ENCODE assay signal across 24 cellular contexts in the genomic region with DNA sequence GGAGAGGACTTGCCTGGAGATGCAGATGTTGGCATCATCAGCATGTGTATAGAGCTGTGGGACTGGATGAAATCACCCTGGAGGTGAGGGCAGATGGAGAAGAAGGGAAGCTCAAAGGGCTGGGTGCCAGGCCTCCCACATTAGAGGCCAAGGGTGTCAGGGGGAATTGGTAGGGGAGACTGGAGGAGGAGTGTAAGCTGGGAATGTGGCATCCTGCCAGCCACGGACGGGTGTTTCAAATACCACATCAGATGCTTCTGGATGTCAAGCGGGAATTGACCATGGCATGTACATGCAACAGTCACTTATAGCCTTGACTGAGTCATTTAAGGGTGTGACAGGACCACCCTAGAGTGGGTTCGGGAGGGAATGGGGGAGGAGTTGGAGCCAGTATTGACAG. TPM values are rescaled to one million over a fixed set of nuclear protein-coding genes. Genes with fewer than 3 reads are reported as not detected.
"Had no signal": no experiment of that assay in that cellular context is flagged by ENCODE, and none has a peak within 500 bp of the region (broad histone marks: within the 10 kb centered on the region; RNA-seq: fewer than 3 reads in every experiment).

No MANE protein-coding gene starts in this region.

- DNase-seq: activated CD4-positive, alpha-beta T cell treated with anti-CD3 and anti-CD28 coated beads, Interleukin-2, amount 50 U/mL, for 48 hours; activated gamma-delta T cell; adrenal gland; caudate nucleus; dorsolateral prefrontal cortex; gastrocnemius medialis; head of caudate nucleus; left lung; stimulated activated CD4-positive, alpha-beta T cell treated with anti-CD3 and anti-CD28 coated beads, Interleukin-4, amount 100 ng/mL, for 4 hours; SW 1271 had no signal

- H3K27ac ChIP-seq: adrenal gland, dorsolateral prefrontal cortex, epithelial cell of prostate, gastrocnemius medialis, left lung, psoas muscle, right lobe of liver had no signal

- H3K4me3 ChIP-seq: adrenal gland, dorsolateral prefrontal cortex, gastrocnemius medialis, left lung, psoas muscle, right lobe of liver had no signal

- H3K4me3 Mint-ChIP-seq: activated naive CD4-positive, alpha-beta T cell treated with anti-CD3 and anti-CD28 coated beads, Interleukin-2, amount 50 U/mL, for 24 hours; mesothelial cell of epicardium; stimulated activated memory B cell treated with anti-CD40 and anti-IgM and Interleukin-4, amounts not matched to agents 10 μg/mL and 1 μg/mL and 100 μg/mL, for 72 hours had no signal

- H3K27me3 Mint-ChIP-seq: activated naive CD4-positive, alpha-beta T cell treated with anti-CD3 and anti-CD28 coated beads, Interleukin-2, amount 50 U/mL, for 24 hours; stimulated activated memory B cell treated with anti-CD40 and anti-IgM and Interleukin-4, amounts not matched to agents 10 μg/mL and 1 μg/mL and 100 μg/mL, for 72 hours had no signal

- FAIRE-seq: colon, keratinocyte had no signal

- H3K27me3 ChIP-seq: adrenal gland, dorsolateral prefrontal cortex, gastrocnemius medialis, left lung, right lobe of liver had no signal

- H3K9me3 Mint-ChIP-seq: activated naive CD4-positive, alpha-beta T cell treated with anti-CD3 and anti-CD28 coated beads, Interleukin-2, amount 50 U/mL, for 24 hours; mesothelial cell of epicardium; stimulated activated memory B cell treated with anti-CD40 and anti-IgM and Interleukin-4, amounts not matched to agents 10 μg/mL and 1 μg/mL and 100 μg/mL, for 72 hours had no signal

- H3K9me3 ChIP-seq: adrenal gland, gastrocnemius medialis, left lung, psoas muscle, right lobe of liver had no signal

- H3K4me1 ChIP-seq: gastrocnemius medialis, left lung, psoas muscle, right lobe of liver had no signal

- H3K4me1 Mint-ChIP-seq: activated naive CD4-positive, alpha-beta T cell treated with anti-CD3 and anti-CD28 coated beads, Interleukin-2, amount 50 U/mL, for 24 hours; mesothelial cell of epicardium; stimulated activated memory B cell treated with anti-CD40 and anti-IgM and Interleukin-4, amounts not matched to agents 10 μg/mL and 1 μg/mL and 100 μg/mL, for 72 hours had no signal

- ATAC-seq: gastrocnemius medialis; left lung; psoas muscle; right lobe of liver; stimulated activated memory B cell treated with anti-CD40 and anti-IgM and Interleukin-4, amounts not matched to agents 10 μg/mL and 1 μg/mL and 100 μg/mL, for 72 hours had no signal

- H3K27ac Mint-ChIP-seq: activated naive CD4-positive, alpha-beta T cell treated with anti-CD3 and anti-CD28 coated beads, Interleukin-2, amount 50 U/mL, for 24 hours; mesothelial cell of epicardium; stimulated activated memory B cell treated with anti-CD40 and anti-IgM and Interleukin-4, amounts not matched to agents 10 μg/mL and 1 μg/mL and 100 μg/mL, for 72 hours had no signal

RNA-seq across cellular contexts. Expression of a gene that starts 22.0 kb away (rescaled TPM):
- total RNA-seq: adrenal gland; dorsolateral prefrontal cortex; gastrocnemius medialis; left lung; lung microvascular endothelial cell; mesothelial cell of epicardium; osteoblast; psoas muscle; right lobe of liver; T-helper 2 cell treated with Interferon-gamma antibody and Interleukin-4, amounts not matched to agents 100 ng/mL and 5 ng/mL, for 36 hours; ureter had no signal
- polyA plus RNA-seq: adrenal gland, keratinocyte, neural cell, psoas muscle, thymus had no signal
